In genomic region chr17:7354262-7354781, GRCh38 we compare ENCODE assay signal across 10 cellular contexts. TPM values are rescaled to one million over a fixed set of nuclear protein-coding genes. Genes with fewer than 3 reads are reported as not detected.
A peak's percentile ranks its signal among the peaks of the same experiment; 100 is the strongest.
DNase-seq lines count a peak whose midpoint lies in the region; ATAC-seq and TF ChIP-seq lines count a peak whose summit lies in the region.
"Had no signal": no experiment of that assay in that cellular context is flagged by ENCODE, and none has a peak within 500 bp of the region (broad histone marks: within the 10 kb centered on the region; RNA-seq: fewer than 3 reads in every experiment).

No MANE protein-coding gene starts in this region.

- H3K4me3 ChIP-seq in CD8-positive, alpha-beta T cell (ENCODE audit: low read depth, low read length): no peak overlapping the region
- H3K4me3 ChIP-seq in breast epithelium: no peak overlapping the region
- H3K4me3 ChIP-seq: body of pancreas had no signal

- ATAC-seq in CD8-positive, alpha-beta T cell: no peak
- no peak for ATAC-seq in naive thymus-derived CD8-positive, alpha-beta T cell
- no peak for ATAC-seq in HG03521 (IDR thresholded peaks at IDR 0.05; ENCODE audit: unreplicated experiment)
- ATAC-seq in stimulated activated memory B cell treated with anti-CD40 and anti-IgM and Interleukin-4, amounts not matched to agents 10 μg/mL and 1 μg/mL and 100 μg/mL, for 72 hours: no peak
- ATAC-seq: body of pancreas, right cardiac atrium had no signal

- H3K36me3 Mint-ChIP-seq in CD8-positive, alpha-beta T cell: peaks cover 10% of the 10 kb centered on the region
- peaks cover 0 to 17% (median 4%) of the 10 kb centered on the region in 3 donors for H3K36me3 Mint-ChIP-seq in naive thymus-derived CD8-positive, alpha-beta T cell
- H3K36me3 Mint-ChIP-seq in stimulated activated memory B cell treated with anti-CD40 and anti-IgM and Interleukin-4, amounts not matched to agents 10 μg/mL and 1 μg/mL and 100 μg/mL, for 72 hours: peaks cover 14% of the 10 kb centered on the region

- no peaks in the 10 kb centered on the region for H3K9me3 ChIP-seq in CD8-positive, alpha-beta T cell (ENCODE audit: low read length)
- no peaks in the 10 kb centered on the region for H3K9me3 ChIP-seq in breast epithelium
- H3K9me3 ChIP-seq: body of pancreas had no signal

- no peaks in the 10 kb centered on the region for H3K9me3 Mint-ChIP-seq in CD8-positive, alpha-beta T cell
- no peaks in the 10 kb centered on the region for H3K9me3 Mint-ChIP-seq in naive thymus-derived CD8-positive, alpha-beta T cell
- H3K9me3 Mint-ChIP-seq in stimulated activated memory B cell treated with anti-CD40 and anti-IgM and Interleukin-4, amounts not matched to agents 10 μg/mL and 1 μg/mL and 100 μg/mL, for 72 hours: no peaks in the 10 kb centered on the region

- no peak overlapping the region for H3K4me3 Mint-ChIP-seq in CD8-positive, alpha-beta T cell
- H3K4me3 Mint-ChIP-seq in naive thymus-derived CD8-positive, alpha-beta T cell: peak overlapping the region in 4 of 10 donors; percentile 7 to 60 (median 14)
- H3K4me3 Mint-ChIP-seq in stimulated activated memory B cell treated with anti-CD40 and anti-IgM and Interleukin-4, amounts not matched to agents 10 μg/mL and 1 μg/mL and 100 μg/mL, for 72 hours: no peak overlapping the region

- TF ChIP-seq POLR2A in breast epithelium (IDR thresholded peaks at IDR 0.05): no peak

- intact Hi-C loops in CD8-positive, alpha-beta T cell (cut with DNase I, micrococcal nuclease): loop anchor here (5.0 to 10.0 kb wide), 3 partner anchors 128 to 488 kb away; partner anchors contain the start of genes TP53 (in 2 of the 2), WRAP53 (in 2 of the 2), POLR2A (in 1 of the 2) and SLC35G6 (in 1 of the 2)
- intact Hi-C loops in breast epithelium (cut with DNase I; ENCODE audit: low total_unique reads): loop anchor here (10.0 kb wide), 1 partner anchor 80 kb away; the partner anchor contains the start of genes FGF11 and TMEM102

- DNase-seq in CD8-positive, alpha-beta T cell: no peak
- DNase-seq in HPDE6-E6E7 (ENCODE audit: extremely low spot score) (peak; percentile 88), breast epithelium (ENCODE audit: low spot score in 2 of 2) (peak in 1 of 2 donors; percentile 32), SK-N-DZ (ENCODE audit: low spot score) (no peak)
- DNase-seq in naive thymus-derived CD8-positive, alpha-beta T cell: no peak
- no peak for DNase-seq in NK-92 treated with Interleukin-12 subunit alpha and Interleukin-12 subunit beta, amount 100 ng/mL, for 24 hours (lab: John Stamatoyannopoulos, UW)
- DNase-seq: body of pancreas had no signal

- CTCF ChIA-PET in CD8-positive, alpha-beta T cell (lab: Charles Lee): interaction anchor here (0.7 to 7.5 kb wide), 16 partner anchors 9 to 309 kb away, joined by 3 to 120 read pairs (median 11); partner anchors contain the start of genes ACAP1, FGF11, PLSCR3 and SOX15

- no peak for TF ChIP-seq CTCF in CD8-positive, alpha-beta T cell (IDR thresholded peaks at IDR 0.05)
- no peak for TF ChIP-seq CTCF in breast epithelium (IDR thresholded peaks at IDR 0.05)

- no peaks in the 10 kb centered on the region for H3K27me3 Mint-ChIP-seq in CD8-positive, alpha-beta T cell (ENCODE audit: low read depth)
- H3K27me3 Mint-ChIP-seq in naive thymus-derived CD8-positive, alpha-beta T cell: no peaks in the 10 kb centered on the region
- no peaks in the 10 kb centered on the region for H3K27me3 Mint-ChIP-seq in stimulated activated memory B cell treated with anti-CD40 and anti-IgM and Interleukin-4, amounts not matched to agents 10 μg/mL and 1 μg/mL and 100 μg/mL, for 72 hours

- H3K36me3 ChIP-seq in CD8-positive, alpha-beta T cell (ENCODE audit: insufficient read depth, low read length): peaks cover 5% of the 10 kb centered on the region
- no peaks in the 10 kb centered on the region for H3K36me3 ChIP-seq in breast epithelium

- POLR2A ChIA-PET in CD8-positive, alpha-beta T cell (lab: Charles Lee): interaction anchor here (0.8 to 2.8 kb wide), 4 partner anchors 25 to 131 kb away, joined by 3 to 13 read pairs (median 4); partner anchors contain the start of gene NEURL4
- POLR2A ChIA-PET in naive thymus-derived CD8-positive, alpha-beta T cell (lab: Charles Lee): interaction anchor here (0.6 to 5.1 kb wide), 10 partner anchors 17 to 101 kb away, joined by 3 to 65 read pairs (median 3); partner anchors contain the start of genes ACAP1, FGF11, GPS2 and TMEM102

- peaks cover 34% of the 10 kb centered on the region for H3K4me1 Mint-ChIP-seq in CD8-positive, alpha-beta T cell (ENCODE audit: low read depth)
- peaks cover 15 to 58% (median 45%) of the 10 kb centered on the region in 4 donors for H3K4me1 Mint-ChIP-seq in naive thymus-derived CD8-positive, alpha-beta T cell
- peaks cover 57% of the 10 kb centered on the region for H3K4me1 Mint-ChIP-seq in stimulated activated memory B cell treated with anti-CD40 and anti-IgM and Interleukin-4, amounts not matched to agents 10 μg/mL and 1 μg/mL and 100 μg/mL, for 72 hours

- H3K27me3 ChIP-seq in CD8-positive, alpha-beta T cell (ENCODE audit: insufficient read depth, low read length): no peaks in the 10 kb centered on the region
- H3K27me3 ChIP-seq in breast epithelium: no peaks in the 10 kb centered on the region
- H3K27me3 ChIP-seq: body of pancreas had no signal

- H3K27ac Mint-ChIP-seq in CD8-positive, alpha-beta T cell: peak overlapping the region; percentile 46
- peak overlapping the region in 9 of 10 donors; percentile 15 to 91 (median 80) for H3K27ac Mint-ChIP-seq in naive thymus-derived CD8-positive, alpha-beta T cell
- H3K27ac Mint-ChIP-seq in stimulated activated memory B cell treated with anti-CD40 and anti-IgM and Interleukin-4, amounts not matched to agents 10 μg/mL and 1 μg/mL and 100 μg/mL, for 72 hours: no peak overlapping the region

- no peak overlapping the region for H3K27ac ChIP-seq in CD8-positive, alpha-beta T cell (ENCODE audit: low read depth, low read length)
- H3K27ac ChIP-seq in breast epithelium: peak overlapping the region; percentile 60 to 74
- H3K27ac ChIP-seq: body of pancreas had no signal

- H3K4me1 ChIP-seq in CD8-positive, alpha-beta T cell (ENCODE audit: insufficient read depth, low read length): peaks cover 42% of the 10 kb centered on the region
- H3K4me1 ChIP-seq in breast epithelium: peaks cover 0 to 12% of the 10 kb centered on the region in 2 donors

RNA-seq across cellular contexts. Expression of gene TMEM95, which starts 0.6 kb away (rescaled TPM):
- not detected for total RNA-seq in CD8-positive, alpha-beta T cell
- not detected for total RNA-seq in breast epithelium
- not detected for total RNA-seq in naive thymus-derived CD8-positive, alpha-beta T cell
- polyA plus RNA-seq in naive thymus-derived CD8-positive, alpha-beta T cell: not detected
- polyA plus RNA-seq in SK-N-DZ (2014; cell fraction: cytosol; rRNA removed): not detected in 2 replicates
- not detected in 2 replicates for polyA plus RNA-seq in SK-N-DZ (2014; cell fraction: nucleus; rRNA removed)
- total RNA-seq: body of pancreas, right cardiac atrium had no signal
- polyA plus RNA-seq: right cardiac atrium had no signal

RNA-seq across cellular contexts. Expression of gene KCTD11, which starts 2.4 kb away (rescaled TPM):
- 1 to 10 TPM; 1.4 to 1.8 TPM for total RNA-seq in CD8-positive, alpha-beta T cell
- 10 to 100 TPM in 2 of 3 donors, 1 to 10 TPM in 1; 9.1 to 11.5 (median 11.0) TPM for total RNA-seq in breast epithelium
- 1 to 10 TPM; 4.6 to 5.0 TPM for total RNA-seq in naive thymus-derived CD8-positive, alpha-beta T cell
- polyA plus RNA-seq in naive thymus-derived CD8-positive, alpha-beta T cell: 1 to 10 TPM; 1.2 to 1.6 (median 1.3) TPM
- polyA plus RNA-seq in SK-N-DZ (2014; cell fraction: cytosol; rRNA removed): 1.0 and 1.1 TPM in 2 replicates
- 0.36 and 0.41 TPM in 2 replicates for polyA plus RNA-seq in SK-N-DZ (2014; cell fraction: nucleus; rRNA removed)

RNA-seq across cellular contexts. Expression of gene ACAP1, which starts 18.0 kb away (rescaled TPM):
- total RNA-seq in CD8-positive, alpha-beta T cell: 100 to 1,000 TPM; 432 to 451 TPM
- total RNA-seq in breast epithelium: 1 to 10 TPM; 3.4 to 6.6 (median 5.2) TPM
- total RNA-seq in naive thymus-derived CD8-positive, alpha-beta T cell: 100 to 1,000 TPM; 450 to 466 TPM
- 100 to 1,000 TPM; 246 to 295 (median 283) TPM for polyA plus RNA-seq in naive thymus-derived CD8-positive, alpha-beta T cell
- 1.1 and 4.8 TPM in 2 replicates for polyA plus RNA-seq in SK-N-DZ (2014; cell fraction: cytosol; rRNA removed)
- 0.21 and 2.6 TPM in 2 replicates for polyA plus RNA-seq in SK-N-DZ (2014; cell fraction: nucleus; rRNA removed)

RNA-seq across cellular contexts. Expression of gene NEURL4, which starts 25.2 kb away (rescaled TPM):
- 10 to 100 TPM; 29.1 to 32.2 TPM for total RNA-seq in CD8-positive, alpha-beta T cell
- total RNA-seq in breast epithelium: 10 to 100 TPM; 15.0 to 22.9 (median 17.4) TPM
- 10 to 100 TPM; 74.7 to 82.7 TPM for total RNA-seq in naive thymus-derived CD8-positive, alpha-beta T cell
- 1 to 10 TPM in 2 of 3 donors, under 1 TPM in 1; 0.90 to 2.7 (median 1.1) TPM for polyA plus RNA-seq in naive thymus-derived CD8-positive, alpha-beta T cell
- polyA plus RNA-seq in SK-N-DZ (2014; cell fraction: cytosol; rRNA removed): 22.0 and 26.4 TPM in 2 replicates
- 175 and 247 TPM in 2 replicates for polyA plus RNA-seq in SK-N-DZ (2014; cell fraction: nucleus; rRNA removed)

RNA-seq across cellular contexts. Expression of gene TNK1, which starts 26.6 kb away (rescaled TPM):
- total RNA-seq in CD8-positive, alpha-beta T cell: 10 to 100 TPM in 1 of 2 experiments, 1 to 10 TPM in 1; 9.9 to 10.0 TPM
- total RNA-seq in breast epithelium: 10 to 100 TPM in 2 of 3 donors, 1 to 10 TPM in 1; 1.1 to 22.1 (median 14.4) TPM
- total RNA-seq in naive thymus-derived CD8-positive, alpha-beta T cell: 10 to 100 TPM; 20.8 to 23.1 TPM
- 1 to 10 TPM; 5.8 to 8.5 (median 7.6) TPM for polyA plus RNA-seq in naive thymus-derived CD8-positive, alpha-beta T cell
- polyA plus RNA-seq in SK-N-DZ (2014; cell fraction: cytosol; rRNA removed): 7.8 and 8.1 TPM in 2 replicates
- 18.0 and 76.6 TPM in 2 replicates for polyA plus RNA-seq in SK-N-DZ (2014; cell fraction: nucleus; rRNA removed)

Comparison
In these comparisons a context has a peak if more than half of its experiments do, and no peak if none do; other contexts are left out.
1. RNA of gene ACAP1, which starts 18.0 kb away (total RNA-seq): 450 to 466 TPM in naive thymus-derived CD8-positive, alpha-beta T cell and 432 to 451 TPM in CD8-positive, alpha-beta T cell; 3.4 to 6.6 TPM in breast epithelium; every median in the first group is over 10 times any median in the second.